In genomic region chr1:5802606-5803005, GRCh38 we compare ENCODE assay signal across 33 cellular contexts.
"Had no signal": no experiment of that assay in that cellular context is flagged by ENCODE, and none has a peak within 500 bp of the region (broad histone marks: within the 10 kb centered on the region; RNA-seq: fewer than 3 reads in every experiment).

No MANE protein-coding gene starts in this region.

- ATAC-seq: activated CD8-positive, alpha-beta T cell treated with anti-CD3 and anti-CD28 coated beads for 36 hours; activated naive CD4-positive, alpha-beta T cell treated with anti-CD3 and anti-CD28 coated beads, Interleukin-2, amount 50 U/mL, for 72 hours; activated T-cell treated with anti-CD3 and anti-CD28 coated beads, Interleukin-2, amount 50 U/mL, for 4 hours; activated T-cell treated with anti-CD3 and anti-CD28 coated beads, Interleukin-2, amount 50 U/mL, for 72 hours; activated T-helper 17 cell treated with anti-CD3 and anti-CD28 coated beads, Interleukin-2, amount 50 U/mL, for 72 hours; body of pancreas had no signal

- DNase-seq: activated B cell treated with CpG ODN at 0.5 μM for 24 hours; activated CD4-positive, alpha-beta memory T cell treated with anti-CD3 and anti-CD28 coated beads for 36 hours; activated CD4-positive, alpha-beta T cell treated with anti-CD3 and anti-CD28 coated beads for 4 hours; activated CD4-positive, alpha-beta T cell treated with anti-CD3 and anti-CD28 coated beads, Interleukin-2, amount 10 ng/mL, durations not matched to agents 24 days and 14 days; activated CD4-positive, alpha-beta T cell treated with anti-CD3 and anti-CD28 coated beads, Interleukin-2, amount 50 U/mL, for 1 hour; activated CD4-positive, alpha-beta T cell treated with anti-CD3 and anti-CD28 coated beads, Interleukin-2, amount 50 U/mL, for 4 hours; activated CD4-positive, CD25-positive, alpha-beta regulatory T cell treated with anti-CD3 and anti-CD28 coated beads, Interleukin-2, amount 50 U/mL, for 72 hours; activated CD8-positive, alpha-beta memory T cell treated with anti-CD3 and anti-CD28 coated beads, Interleukin-2, amount 50 U/mL, for 4 hours; activated CD8-positive, alpha-beta T cell treated with anti-CD3 and anti-CD28 coated beads for 36 hours; activated effector memory CD4-positive, alpha-beta T cell treated with anti-CD3 and anti-CD28 coated beads, Interleukin-2, amount 50 U/mL, for 16 hours; activated gamma-delta T cell treated with Interleukin-2 at 50 U/mL for 16 hours; activated naive CD4-positive, alpha-beta T cell; activated naive CD4-positive, alpha-beta T cell treated with anti-CD3 and anti-CD28 coated beads for 36 hours; activated naive CD4-positive, alpha-beta T cell treated with anti-CD3 and anti-CD28 coated beads, Interleukin-2, amount 50 U/mL, for 16 hours; activated naive CD8-positive, alpha-beta T cell treated with anti-CD3 and anti-CD28 coated beads for 36 hours; activated T-cell treated with anti-CD3 and anti-CD28 coated beads for 4 hours; activated T-cell treated with anti-CD3 and anti-CD28 coated beads, Interleukin-2, amount 50 U/mL, for 1 hour; activated T-cell treated with anti-CD3 and anti-CD28 coated beads, Interleukin-2, amount 50 U/mL, for 4 hours; activated T-cell treated with anti-CD3 and anti-CD28 coated beads, Interleukin-2, amount 50 U/mL, for 72 hours; adrenal gland; amniotic stem cell; aorta; body of pancreas; brain microvascular endothelial cell; central memory CD4-positive, alpha-beta T cell; T-helper 2 cell; T-helper 9 cell had no signal

- H3K9me3 ChIP-seq: adrenal gland, body of pancreas, breast epithelium had no signal

- H3K27me3 ChIP-seq: adrenal gland, body of pancreas, brain microvascular endothelial cell had no signal

- FAIRE-seq: astrocyte, TTC549 had no signal

- H3K4me1 ChIP-seq: adrenal gland, body of pancreas, breast epithelium had no signal

- H3K4me3 ChIP-seq: adrenal gland, body of pancreas, breast epithelium had no signal

- H3K27ac ChIP-seq: adrenal gland, body of pancreas, brain microvascular endothelial cell, breast epithelium, VCaP had no signal

- H3K36me3 ChIP-seq: adrenal gland, brain microvascular endothelial cell, breast epithelium had no signal
